Comparison of ENCODE assay signal across 32 cellular contexts in the genomic region with DNA sequence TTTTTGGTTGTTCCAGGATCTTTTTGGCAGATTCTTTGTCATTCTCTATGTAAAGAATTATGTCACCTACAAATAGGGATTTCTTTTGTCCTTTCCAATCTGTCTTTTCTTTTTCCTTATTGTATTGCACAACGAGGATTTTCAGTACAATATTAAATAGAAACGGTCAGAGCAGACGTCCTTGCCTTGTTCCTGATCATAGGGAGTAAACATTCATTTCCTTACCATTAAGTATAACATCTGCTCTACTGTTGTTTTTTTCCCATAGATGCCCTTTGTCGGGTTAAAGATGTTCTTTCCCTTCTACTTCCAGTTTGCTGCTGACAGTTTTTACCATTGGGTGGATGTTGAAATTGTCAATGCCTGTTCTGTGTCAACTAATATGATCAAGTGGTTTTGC.
"Had no signal": no experiment of that assay in that cellular context is flagged by ENCODE, and none has a peak within 500 bp of the region (broad histone marks: within the 10 kb centered on the region; RNA-seq: fewer than 3 reads in every experiment).

No MANE protein-coding gene starts in this region.

- H3K4me3 ChIP-seq: ascending aorta, breast epithelium had no signal

- H3K27me3 ChIP-seq: ascending aorta, brain microvascular endothelial cell, breast epithelium had no signal

- ATAC-seq: activated CD8-positive, alpha-beta memory T cell treated with anti-CD3 and anti-CD28 coated beads, Interleukin-2, amount 10 ng/mL, durations not matched to agents 7 days and 5 days; activated CD8-positive, alpha-beta T cell treated with anti-CD3 and anti-CD28 coated beads, Interleukin-2, amount 10 ng/mL, durations not matched to agents 7 days and 5 days; activated naive CD8-positive, alpha-beta T cell treated with anti-CD3 and anti-CD28 coated beads, Interleukin-2, amount 50 U/mL, for 24 hours had no signal

- H3K4me1 ChIP-seq: ascending aorta, breast epithelium had no signal

- H3K4me3 Mint-ChIP-seq: activated B cell treated with CpG ODN at 0.5 μM for 24 hours; activated CD4-positive, alpha-beta memory T cell treated with anti-CD3 and anti-CD28 coated beads, Interleukin-2, amount 10 ng/mL, durations not matched to agents 7 days and 5 days; activated CD4-positive, alpha-beta T cell treated with anti-CD3 and anti-CD28 coated beads, Interleukin-2, amount 10 ng/mL, durations not matched to agents 24 days and 14 days; activated CD8-positive, alpha-beta memory T cell treated with anti-CD3 and anti-CD28 coated beads, Interleukin-2, amount 10 ng/mL, durations not matched to agents 7 days and 5 days; activated CD8-positive, alpha-beta T cell treated with anti-CD3 and anti-CD28 coated beads, Interleukin-2, amount 10 ng/mL, durations not matched to agents 7 days and 5 days; activated naive CD4-positive, alpha-beta T cell treated with anti-CD3 and anti-CD28 coated beads, Interleukin-2, amount 10 ng/mL, durations not matched to agents 7 days and 5 days; activated naive CD4-positive, alpha-beta T cell treated with anti-CD3 and anti-CD28 coated beads, Interleukin-2, amount 50 U/mL, for 24 hours; activated naive CD8-positive, alpha-beta T cell; activated naive CD8-positive, alpha-beta T cell treated with anti-CD3 and anti-CD28 coated beads, Interleukin-2, amount 10 ng/mL, durations not matched to agents 7 days and 5 days; activated naive CD8-positive, alpha-beta T cell treated with anti-CD3 and anti-CD28 coated beads, Interleukin-2, amount 50 U/mL, for 24 hours; activated T-cell treated with anti-CD3 and anti-CD28 coated beads, Interleukin-2, amount 50 U/mL, for 24 hours; T-helper 1 cell treated with Interleukin-12 subunit alpha and Interleukin-12 subunit beta and Interleukin-4 antibody, amounts not matched to agents 30 μg/mL and 1 μg/mL, for 36 hours; T-helper 2 cell treated with Interferon-gamma antibody and Interleukin-4, amounts not matched to agents 5 μg/mL and 100 μg/mL, for 36 hours had no signal

- H3K27me3 Mint-ChIP-seq: activated B cell treated with CpG ODN at 0.5 μM for 24 hours; activated CD4-positive, alpha-beta memory T cell treated with anti-CD3 and anti-CD28 coated beads, Interleukin-2, amount 10 ng/mL, durations not matched to agents 7 days and 5 days; activated CD4-positive, alpha-beta T cell treated with anti-CD3 and anti-CD28 coated beads, Interleukin-2, amount 10 ng/mL, durations not matched to agents 24 days and 14 days; activated CD8-positive, alpha-beta memory T cell treated with anti-CD3 and anti-CD28 coated beads, Interleukin-2, amount 10 ng/mL, durations not matched to agents 7 days and 5 days; activated naive CD4-positive, alpha-beta T cell treated with anti-CD3 and anti-CD28 coated beads, Interleukin-2, amount 10 ng/mL, durations not matched to agents 7 days and 5 days; activated naive CD4-positive, alpha-beta T cell treated with anti-CD3 and anti-CD28 coated beads, Interleukin-2, amount 50 U/mL, for 24 hours; activated naive CD8-positive, alpha-beta T cell; activated naive CD8-positive, alpha-beta T cell treated with anti-CD3 and anti-CD28 coated beads, Interleukin-2, amount 10 ng/mL, durations not matched to agents 7 days and 5 days; activated naive CD8-positive, alpha-beta T cell treated with anti-CD3 and anti-CD28 coated beads, Interleukin-2, amount 50 U/mL, for 24 hours; activated T-cell treated with anti-CD3 and anti-CD28 coated beads, Interleukin-2, amount 50 U/mL, for 24 hours had no signal

- H3K27ac Mint-ChIP-seq: activated B cell treated with CpG ODN at 0.5 μM for 24 hours; activated CD4-positive, alpha-beta memory T cell treated with anti-CD3 and anti-CD28 coated beads, Interleukin-2, amount 10 ng/mL, durations not matched to agents 7 days and 5 days; activated CD4-positive, alpha-beta T cell treated with anti-CD3 and anti-CD28 coated beads, Interleukin-2, amount 10 ng/mL, durations not matched to agents 24 days and 14 days; activated CD8-positive, alpha-beta memory T cell treated with anti-CD3 and anti-CD28 coated beads, Interleukin-2, amount 10 ng/mL, durations not matched to agents 7 days and 5 days; activated CD8-positive, alpha-beta T cell treated with anti-CD3 and anti-CD28 coated beads, Interleukin-2, amount 10 ng/mL, durations not matched to agents 7 days and 5 days; activated naive CD4-positive, alpha-beta T cell treated with anti-CD3 and anti-CD28 coated beads, Interleukin-2, amount 10 ng/mL, durations not matched to agents 7 days and 5 days; activated naive CD4-positive, alpha-beta T cell treated with anti-CD3 and anti-CD28 coated beads, Interleukin-2, amount 50 U/mL, for 24 hours; activated naive CD8-positive, alpha-beta T cell; activated naive CD8-positive, alpha-beta T cell treated with anti-CD3 and anti-CD28 coated beads, Interleukin-2, amount 10 ng/mL, durations not matched to agents 7 days and 5 days; activated naive CD8-positive, alpha-beta T cell treated with anti-CD3 and anti-CD28 coated beads, Interleukin-2, amount 50 U/mL, for 24 hours; activated T-cell treated with anti-CD3 and anti-CD28 coated beads, Interleukin-2, amount 50 U/mL, for 24 hours; activated T-helper 2 cell treated with anti-CD3 and anti-CD28 coated beads, Interferon-gamma antibody, Interleukin-2, Interleukin-4, amounts not matched to agents 10 μg/mL and 5 μg/mL and 100 μg/mL, durations not matched to agents 14 hours and 24 hours and 36 hours; T-helper 1 cell treated with Interleukin-12 subunit alpha and Interleukin-12 subunit beta and Interleukin-4 antibody, amounts not matched to agents 30 μg/mL and 1 μg/mL, for 36 hours; T-helper 2 cell treated with Interferon-gamma antibody and Interleukin-4, amounts not matched to agents 5 μg/mL and 100 μg/mL, for 36 hours had no signal

- H3K9me3 ChIP-seq: breast epithelium had no signal

- H3K36me3 ChIP-seq: ascending aorta, brain microvascular endothelial cell, breast epithelium had no signal

- H3K27ac ChIP-seq: ascending aorta, brain microvascular endothelial cell, breast epithelium, VCaP had no signal

- H3K4me1 Mint-ChIP-seq: activated B cell treated with CpG ODN at 0.5 μM for 24 hours; activated CD4-positive, alpha-beta memory T cell treated with anti-CD3 and anti-CD28 coated beads, Interleukin-2, amount 10 ng/mL, durations not matched to agents 7 days and 5 days; activated CD4-positive, alpha-beta T cell treated with anti-CD3 and anti-CD28 coated beads, Interleukin-2, amount 10 ng/mL, durations not matched to agents 24 days and 14 days; activated CD8-positive, alpha-beta memory T cell treated with anti-CD3 and anti-CD28 coated beads, Interleukin-2, amount 10 ng/mL, durations not matched to agents 7 days and 5 days; activated naive CD4-positive, alpha-beta T cell treated with anti-CD3 and anti-CD28 coated beads, Interleukin-2, amount 10 ng/mL, durations not matched to agents 7 days and 5 days; activated naive CD4-positive, alpha-beta T cell treated with anti-CD3 and anti-CD28 coated beads, Interleukin-2, amount 50 U/mL, for 24 hours; activated naive CD8-positive, alpha-beta T cell treated with anti-CD3 and anti-CD28 coated beads, Interleukin-2, amount 10 ng/mL, durations not matched to agents 7 days and 5 days; activated naive CD8-positive, alpha-beta T cell treated with anti-CD3 and anti-CD28 coated beads, Interleukin-2, amount 50 U/mL, for 24 hours had no signal

- DNase-seq: activated B cell treated with CpG ODN at 0.5 μM for 24 hours; activated CD4-positive, alpha-beta memory T cell treated with anti-CD3 and anti-CD28 coated beads, Interleukin-2, amount 10 ng/mL, durations not matched to agents 7 days and 5 days; activated CD4-positive, alpha-beta T cell treated with anti-CD3 and anti-CD28 coated beads for 4 hours; activated CD4-positive, alpha-beta T cell treated with anti-CD3 and anti-CD28 coated beads, Interleukin-2, amount 10 ng/mL, durations not matched to agents 24 days and 14 days; activated CD4-positive, alpha-beta T cell treated with anti-CD3 and anti-CD28 coated beads, Interleukin-2, amount 50 U/mL, for 48 hours; activated CD4-positive, CD25-positive, alpha-beta regulatory T cell treated with anti-CD3 and anti-CD28 coated beads, Interleukin-2, amount 50 U/mL, for 72 hours; activated CD8-positive, alpha-beta memory T cell treated with anti-CD3 and anti-CD28 coated beads for 24 hours; activated CD8-positive, alpha-beta memory T cell treated with anti-CD3 and anti-CD28 coated beads, Interleukin-2, amount 10 ng/mL, durations not matched to agents 7 days and 5 days; activated CD8-positive, alpha-beta memory T cell treated with anti-CD3 and anti-CD28 coated beads, Interleukin-2, amount 50 U/mL, for 48 hours; activated CD8-positive, alpha-beta T cell treated with anti-CD3 and anti-CD28 coated beads, Interleukin-2, amount 10 ng/mL, durations not matched to agents 7 days and 5 days; activated effector memory CD4-positive, alpha-beta T cell treated with Interleukin-2 at 50 U/mL for 16 hours; activated gamma-delta T cell; activated naive CD4-positive, alpha-beta T cell treated with anti-CD3 and anti-CD28 coated beads, Interleukin-2, amount 10 ng/mL, durations not matched to agents 7 days and 5 days; activated naive CD4-positive, alpha-beta T cell treated with Interleukin-2 at 50 U/mL for 16 hours; activated naive CD8-positive, alpha-beta T cell treated with anti-CD3 and anti-CD28 coated beads, Interleukin-2, amount 10 ng/mL, durations not matched to agents 7 days and 5 days; activated naive CD8-positive, alpha-beta T cell treated with anti-CD3 and anti-CD28 coated beads, Interleukin-2, amount 50 U/mL, for 24 hours; activated T-cell treated with anti-CD3 and anti-CD28 coated beads, Interleukin-2, amount 50 U/mL, for 24 hours; activated T-cell treated with anti-CD3 and anti-CD28 coated beads, Interleukin-2, amount 50 U/mL, for 48 hours; amygdala; anterior cingulate cortex; brain microvascular endothelial cell; central memory CD4-positive, alpha-beta T cell; T-helper 2 cell; T-helper 9 cell had no signal

- H3K36me3 Mint-ChIP-seq: activated CD8-positive, alpha-beta memory T cell treated with anti-CD3 and anti-CD28 coated beads, Interleukin-2, amount 10 ng/mL, durations not matched to agents 7 days and 5 days; activated naive CD4-positive, alpha-beta T cell treated with anti-CD3 and anti-CD28 coated beads, Interleukin-2, amount 50 U/mL, for 24 hours; activated naive CD8-positive, alpha-beta T cell; activated naive CD8-positive, alpha-beta T cell treated with anti-CD3 and anti-CD28 coated beads, Interleukin-2, amount 10 ng/mL, durations not matched to agents 7 days and 5 days had no signal
